8 cellular contexts compared by ENCODE assay signal in genomic region chr18:63936156-63936931, GRCh38. TPM values are rescaled to one million over a fixed set of nuclear protein-coding genes. Genes with fewer than 3 reads are reported as not detected.
DNase-seq lines count a peak whose midpoint lies in the region; ATAC-seq and TF ChIP-seq lines count a peak whose summit lies in the region.

No MANE protein-coding gene starts in this region.

- in situ Hi-C loops in KBM-7 (cut with MboI; ENCODE audit: low pct_unique_long_range_greater_than_20kb, low sequenced_read_pairs): no loop called here

- no peaks in the 10 kb centered on the region for H3K36me3 Mint-ChIP-seq in activated naive CD4-positive, alpha-beta T cell treated with anti-CD3 and anti-CD28 coated beads, Interleukin-2, amount 50 U/mL, for 72 hours

- TF ChIP-seq CTCF in osteoblast (IDR thresholded peaks at IDR 0.05; ENCODE audit: extremely low read depth, low read depth, low read length): peak; percentile 62

- WGBS in urinary bladder: 2% methylated on average over 54 of the region's 54 CpGs

- peak; percentile 98 for ATAC-seq in GM21825 (IDR thresholded peaks at IDR 0.05; ENCODE audit: unreplicated experiment)
- peak; percentile 83 to 92 for ATAC-seq in activated naive CD4-positive, alpha-beta T cell treated with anti-CD3 and anti-CD28 coated beads, Interleukin-2, amount 50 U/mL, for 72 hours
- ATAC-seq in Right ventricle myocardium superior (ENCODE audit: poor library complexity): peak; percentile 100

- H3K27ac ChIP-seq in osteoblast (ENCODE audit: low read depth, low read length) (no peak overlapping the region), urinary bladder (ENCODE audit: low read depth) (no peak overlapping the region)

- peaks cover 32% of the 10 kb centered on the region for H3K27me3 ChIP-seq in osteoblast (ENCODE audit: insufficient read depth, low read length)

- peak overlapping the region; percentile 89 for H3K4me2 ChIP-seq in osteoblast (ENCODE audit: insufficient read depth, low read length)

- intact Hi-C loops in Right ventricle myocardium superior (cut with DNase I): loop anchor here (5.0 to 10.0 kb wide), 2 partner anchors 114 to 422 kb away; no protein-coding TSS in a partner anchor

- peaks cover 5% of the 10 kb centered on the region for H3K4me1 ChIP-seq in osteoblast (ENCODE audit: insufficient read depth, low read length)
- no peaks in the 10 kb centered on the region for H3K4me1 ChIP-seq in urinary bladder (ENCODE audit: insufficient read depth)

- no peak overlapping the region for H3K27ac Mint-ChIP-seq in activated naive CD4-positive, alpha-beta T cell treated with anti-CD3 and anti-CD28 coated beads, Interleukin-2, amount 50 U/mL, for 72 hours

- H3K9me3 ChIP-seq in osteoblast (ENCODE audit: low read depth, low read length): no peaks in the 10 kb centered on the region

- H3K4me3 ChIP-seq in osteoblast (ENCODE audit: insufficient read depth, low read length) (peak overlapping the region; percentile 76), urinary bladder (ENCODE audit: low read depth, low read length) (peak overlapping the region; percentile 51)

- H3K9me3 Mint-ChIP-seq in activated naive CD4-positive, alpha-beta T cell treated with anti-CD3 and anti-CD28 coated beads, Interleukin-2, amount 50 U/mL, for 72 hours: no peaks in the 10 kb centered on the region

- peak overlapping the region; percentile 80 for H2AFZ ChIP-seq in osteoblast (ENCODE audit: low read length)

- no peaks in the 10 kb centered on the region for H3K79me2 ChIP-seq in osteoblast (ENCODE audit: insufficient read depth, low read length)

- H3K36me3 ChIP-seq in osteoblast (ENCODE audit: insufficient read depth, low read length): no peaks in the 10 kb centered on the region
- no peaks in the 10 kb centered on the region for H3K36me3 ChIP-seq in urinary bladder (ENCODE audit: insufficient read depth)

- H4K20me1 ChIP-seq in osteoblast (ENCODE audit: insufficient read depth, low read length): no peaks in the 10 kb centered on the region

- DNase-seq in GM04503 (ENCODE audit: low read depth) (peak; percentile 23), KBM-7 (peak; percentile 75), SHP77 treated with DMSO at 0.1 percent for 48 hours (lab: John Stamatoyannopoulos, UW) (peak; percentile 66), Right ventricle myocardium superior (peak; percentile 92), osteoblast (ENCODE audit: insufficient read length, low spot score, missing footprints) (peak; percentile 94)
- DNase-seq in activated naive CD4-positive, alpha-beta T cell treated with anti-CD3 and anti-CD28 coated beads, Interleukin-2, amount 50 U/mL, for 72 hours (ENCODE audit: low spot score in 2 of 2): peak; percentile 56 to 60

RNA-seq across cellular contexts. Expression of gene HMSD, which starts 12.8 kb away (rescaled TPM):
- total RNA-seq in activated naive CD4-positive, alpha-beta T cell treated with anti-CD3 and anti-CD28 coated beads, Interleukin-2, amount 50 U/mL, for 72 hours: 10 to 100 TPM in 1 of 2 donors, under 1 TPM in 1; 0.61 to 38.0 TPM
- total RNA-seq in Right ventricle myocardium superior: 0.27 TPM
- total RNA-seq in osteoblast: under 0.01 and 1.4 TPM in 2 replicates
- 0.11 TPM for total RNA-seq in urinary bladder
- not detected for polyA plus RNA-seq in urinary bladder

RNA-seq across cellular contexts. Expression of gene SERPINB10, which starts 28.6 kb away (rescaled TPM):
- total RNA-seq in activated naive CD4-positive, alpha-beta T cell treated with anti-CD3 and anti-CD28 coated beads, Interleukin-2, amount 50 U/mL, for 72 hours: not detected
- total RNA-seq in Right ventricle myocardium superior: not detected
- total RNA-seq in osteoblast: 0.29 TPM in 1 of 2 replicates, not detected in the other
- 0.21 TPM for total RNA-seq in urinary bladder
- polyA plus RNA-seq in urinary bladder: not detected

RNA-seq across cellular contexts. Expression of gene SERPINB8, which starts 33.5 kb away (rescaled TPM):
- total RNA-seq in activated naive CD4-positive, alpha-beta T cell treated with anti-CD3 and anti-CD28 coated beads, Interleukin-2, amount 50 U/mL, for 72 hours: 10 to 100 TPM in 1 of 2 donors, 1 to 10 TPM in 1; 7.8 to 23.0 TPM
- total RNA-seq in Right ventricle myocardium superior (1.6 TPM), osteoblast (30.4 and 31.8 TPM in 2 replicates), urinary bladder (3.5 TPM)
- 6.4 TPM for polyA plus RNA-seq in urinary bladder

RNA-seq across cellular contexts. Expression of gene SERPINB2, which starts 48.8 kb away (rescaled TPM):
- not detected for total RNA-seq in activated naive CD4-positive, alpha-beta T cell treated with anti-CD3 and anti-CD28 coated beads, Interleukin-2, amount 50 U/mL, for 72 hours
- not detected for total RNA-seq in Right ventricle myocardium superior
- 0.72 and 1.8 TPM in 2 replicates for total RNA-seq in osteoblast
- total RNA-seq in urinary bladder: not detected
- not detected for polyA plus RNA-seq in urinary bladder

Comparison
In these comparisons a context has a peak if more than half of its experiments do, and no peak if none do; other contexts are left out.
1. DNase-seq: peak in every context shown above with its lines; median percentile 94 in osteoblast; 92 in Right ventricle myocardium superior; 75 in KBM-7; 66 in SHP77 treated with DMSO at 0.1 percent for 48 hours; 58 in activated naive CD4-positive, alpha-beta T cell treated with anti-CD3 and anti-CD28 coated beads, Interleukin-2, amount 50 U/mL, for 72 hours; 23 in GM04503.